In genomic region chr2:102798181-102798580, GRCh38 we compare ENCODE assay signal across 30 cellular contexts.
"Had no signal": no experiment of that assay in that cellular context is flagged by ENCODE, and none has a peak within 500 bp of the region (broad histone marks: within the 10 kb centered on the region; RNA-seq: fewer than 3 reads in every experiment).

No MANE protein-coding gene starts in this region.

- H3K36me3 ChIP-seq: neutrophil, pancreas, prostate gland, suprapubic skin, transverse colon, vagina had no signal

- H3K9me3 ChIP-seq: pancreas, prostate gland, testis had no signal

- H3K27ac ChIP-seq: neutrophil, pancreas, prostate gland, skin epidermis, spleen, suprapubic skin, testis, tibial artery, transverse colon, upper lobe of left lung, vagina had no signal

- H3K4me1 ChIP-seq: prostate gland, suprapubic skin, tibial artery, transverse colon, upper lobe of left lung, vagina had no signal

- DNase-seq: naive B cell; naive thymus-derived CD8-positive, alpha-beta T cell; nephron progenitor cell; nucleus accumbens; pancreas; right cardiac atrium; spleen; stimulated activated CD4-positive, alpha-beta T cell treated with anti-CD3 and anti-CD28 coated beads, Interleukin-12 subunit alpha, Interleukin-12 subunit beta, amount 100 ng/mL, for 4 hours; stimulated activated CD4-positive, alpha-beta T cell treated with anti-CD3 and anti-CD28 coated beads, Interleukin-1b, Interleukin-23, amount 100 ng/mL, for 48 hours; stimulated activated CD4-positive, alpha-beta T cell treated with anti-CD3 and anti-CD28 coated beads, Interleukin-4, amount 100 ng/mL, for 1 hour; stimulated activated CD4-positive, alpha-beta T cell treated with anti-CD3 and anti-CD28 coated beads, Interleukin-4, amount 100 ng/mL, for 4 hours; stimulated activated CD8-positive, alpha-beta memory T cell treated with anti-CD3 and anti-CD28 coated beads, Interleukin-4, amount 100 ng/mL, for 48 hours; stimulated activated naive CD4-positive, alpha-beta T cell; stimulated activated naive CD8-positive, alpha-beta T cell treated with anti-CD3 and anti-CD28 coated beads, Interleukin-15, amount 100 ng/mL, for 72 hours; stimulated activated naive CD8-positive, alpha-beta T cell treated with anti-CD3 and anti-CD28 coated beads, Interleukin-15, Interleukin-2, amounts not matched to agents 100 U/mL and 50 U/mL, for 24 hours; substantia nigra; testis; tibial artery; transverse colon; upper lobe of left lung had no signal

- ATAC-seq: naive thymus-derived CD8-positive, alpha-beta T cell; natural killer cell treated with Interleukin-12 subunit alpha and Interleukin-12 subunit beta and Interleukin-15 and Interleukin-18, amount 100 ng/mL, for 72 hours; pancreas; right cardiac atrium; sciatic nerve; stimulated activated memory B cell treated with anti-CD40 and anti-IgM and Interleukin-4, amounts not matched to agents 10 μg/mL and 1 μg/mL and 100 μg/mL, for 72 hours; stimulated activated naive CD8-positive, alpha-beta T cell treated with anti-CD3 and anti-CD28 coated beads, Interleukin-15, amount 100 ng/mL, for 72 hours; stimulated activated naive CD8-positive, alpha-beta T cell treated with anti-CD3 and anti-CD28 coated beads, Interleukin-15, Interleukin-2, amounts not matched to agents 100 U/mL and 50 U/mL, for 24 hours had no signal

- H3K4me2 ChIP-seq: smooth muscle cell had no signal

- H3K27me3 Mint-ChIP-seq: naive B cell; naive thymus-derived CD8-positive, alpha-beta T cell; natural killer cell treated with Interleukin-12 subunit alpha and Interleukin-12 subunit beta and Interleukin-15 and Interleukin-18, amount 100 ng/mL, for 72 hours; stimulated activated memory B cell treated with anti-CD40 and anti-IgM and Interleukin-4, amounts not matched to agents 10 μg/mL and 1 μg/mL and 100 μg/mL, for 72 hours; stimulated activated naive CD8-positive, alpha-beta T cell treated with anti-CD3 and anti-CD28 coated beads, Interleukin-15, amount 100 ng/mL, for 72 hours had no signal

- H3K4me3 ChIP-seq: pancreas, prostate gland, skin epidermis, smooth muscle cell, spleen, suprapubic skin, testis, tibial artery, transverse colon, upper lobe of left lung, vagina had no signal

- H3K4me3 Mint-ChIP-seq: naive thymus-derived CD8-positive, alpha-beta T cell; natural killer cell treated with Interleukin-12 subunit alpha and Interleukin-12 subunit beta and Interleukin-15 and Interleukin-18, amount 100 ng/mL, for 72 hours; nephron progenitor cell; neural crest cell; stimulated activated memory B cell treated with anti-CD40 and anti-IgM and Interleukin-4, amounts not matched to agents 10 μg/mL and 1 μg/mL and 100 μg/mL, for 72 hours; stimulated activated naive CD8-positive, alpha-beta T cell treated with anti-CD3 and anti-CD28 coated beads, Interleukin-15, amount 100 ng/mL, for 72 hours had no signal

- H3K27me3 ChIP-seq: neutrophil, pancreas, spleen, suprapubic skin, testis, tibial artery, transverse colon, upper lobe of left lung, vagina had no signal

- H3K27ac Mint-ChIP-seq: naive thymus-derived CD8-positive, alpha-beta T cell; natural killer cell treated with Interleukin-12 subunit alpha and Interleukin-12 subunit beta and Interleukin-15 and Interleukin-18, amount 100 ng/mL, for 72 hours; nephron progenitor cell; stimulated activated memory B cell treated with anti-CD40 and anti-IgM and Interleukin-4, amounts not matched to agents 10 μg/mL and 1 μg/mL and 100 μg/mL, for 72 hours; stimulated activated naive CD8-positive, alpha-beta T cell treated with anti-CD3 and anti-CD28 coated beads, Interleukin-15, amount 100 ng/mL, for 72 hours had no signal

- H3K4me1 Mint-ChIP-seq: neural crest cell had no signal
